ENCODE assay signal across 8 cellular contexts in the genomic region with DNA sequence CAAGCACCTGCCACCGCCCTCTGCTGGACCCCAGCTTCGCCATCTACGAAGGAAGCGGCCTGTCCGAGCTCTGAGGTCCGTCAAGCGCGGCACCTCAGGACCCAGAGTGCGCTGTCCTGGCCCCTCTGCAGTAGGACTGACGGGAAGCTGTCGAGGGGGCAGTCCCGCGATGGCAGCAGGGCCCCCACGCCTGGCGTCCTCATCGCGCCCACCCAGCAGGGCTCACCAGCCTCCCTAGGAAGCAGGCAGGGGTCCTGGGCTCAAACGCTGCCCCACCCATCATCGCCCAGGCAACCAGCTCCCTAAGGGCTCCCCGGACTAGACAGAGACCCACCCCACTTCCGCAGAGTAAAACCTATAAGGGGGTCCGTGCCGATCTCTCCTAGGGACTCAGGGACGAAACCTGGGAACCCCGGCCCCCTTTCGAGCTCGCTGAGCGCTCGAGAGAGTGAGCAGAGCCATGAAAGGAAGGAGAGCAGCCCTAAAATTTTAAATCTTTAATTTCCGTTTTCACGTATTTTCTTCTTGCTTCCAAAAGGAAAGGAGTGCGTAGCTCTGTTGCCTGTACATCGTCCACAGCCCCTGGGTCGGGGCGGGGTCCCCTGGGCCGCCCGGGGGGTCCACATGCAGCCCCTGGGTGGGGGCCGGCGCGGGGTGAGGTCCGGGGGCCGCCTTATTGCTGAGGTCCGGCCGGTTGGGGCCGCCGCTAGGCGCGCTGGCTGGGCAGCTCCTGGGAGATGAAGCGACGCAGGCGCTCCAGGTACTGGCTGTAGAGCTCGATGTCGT. TPM values are rescaled to one million over a fixed set of nuclear protein-coding genes. Genes with fewer than 3 reads are reported as not detected.
DNase-seq lines count a peak whose midpoint lies in the region; ATAC-seq and TF ChIP-seq lines count a peak whose summit lies in the region.
"Not testable (repeated sequence)": the region's sequence is repeated elsewhere in the genome, so short reads cannot be mapped to it uniquely, and the experiment has no call there.

No MANE protein-coding gene starts in this region.

- H4K20me1 ChIP-seq in HCT116 (ENCODE audit: insufficient read depth): peaks cover 11% of the 10 kb centered on the region; the same call in 1 of the 2 replicates
- peaks cover 12% of the 10 kb centered on the region; the same call in 1 of the 2 replicates for H4K20me1 ChIP-seq in MM.1S (ENCODE audit: insufficient read depth, low read length)

- peak overlapping the region; percentile 96 for H3K4me3 Mint-ChIP-seq in Calu3 (ENCODE audit: low read depth, unreplicated experiment)
- H3K4me3 Mint-ChIP-seq in activated T-cell treated with anti-CD3 and anti-CD28 coated beads, Interleukin-2, amount 50 U/mL, for 24 hours: peak overlapping the region; percentile 98
- H3K4me3 Mint-ChIP-seq in dendritic cell treated with granulocyte-macrophage colony-stimulating factor and Interleukin-4, amounts not matched to agents 40 ng/mL and 50 ng/mL, for 4 days: peak overlapping the region; percentile 99
- H3K4me3 Mint-ChIP-seq in nephron progenitor cell: peak overlapping the region; percentile 96

- H3K9me2 ChIP-seq in HCT116 (ENCODE audit: insufficient read depth); MM.1S (replicated peaks; ENCODE audit: insufficient read depth, low read length): not testable (repeated sequence)

- H3K4me3 ChIP-seq in HCT116 (replicated peaks in 1 of 2; ENCODE audit: low read depth in 1 of 2, low read length in 2 of 2) (peak overlapping the region; percentile 76 to 95), MM.1S (ENCODE audit: low read length) (peak overlapping the region; percentile 87), iPS DF 6.9 (ENCODE audit: low read length) (peak overlapping the region; percentile 86; the same call in 1 of the 2 replicates)

- TF ChIP-seq CTCF in Calu3 (IDR thresholded peaks at IDR 0.05; ENCODE audit: unreplicated experiment); MM.1S (IDR thresholded peaks at IDR 0.05; ENCODE audit: low read length); nephron progenitor cell (IDR thresholded peaks at IDR 0.05): not testable (repeated sequence)
- peak in 1 of 3 experiments; percentile 30; a peak in 2 of 6 replicates for TF ChIP-seq CTCF in HCT116 (IDR thresholded peaks at IDR 0.05 in 2 of 3, conservative IDR thresholded peaks at IDR 0.05 in 1 of 3; ENCODE audit: borderline replicate concordance in 1 of 3, insufficient read depth in 1 of 3, low read depth in 2 of 3, low read length in 2 of 3)

- not testable (repeated sequence) for H2AFZ ChIP-seq in HCT116 (ENCODE audit: low read depth, low read length, poor library complexity, severe bottlenecking)
- H2AFZ ChIP-seq in MM.1S (ENCODE audit: low read length): peak overlapping the region; percentile 91

- not testable (repeated sequence) for DNase-seq in Calu3; HCT116 (ENCODE audit: low read depth, low spot score); MM.1S; iPS DF 6.9 (ENCODE audit: low read depth, low spot score); nephron progenitor cell; substantia nigra (lab: John Stamatoyannopoulos, UW)
- peak; percentile 54 for DNase-seq in activated T-cell treated with anti-CD3 and anti-CD28 coated beads, Interleukin-2, amount 50 U/mL, for 24 hours

- H3K4me2 ChIP-seq in HCT116 (ENCODE audit: low read length) (peak overlapping the region; percentile 98), MM.1S (ENCODE audit: low read depth, low read length) (peak overlapping the region; percentile 99)

- H3K4me1 Mint-ChIP-seq in Calu3 (ENCODE audit: low read depth, unreplicated experiment): not testable (repeated sequence)
- peaks cover 40% of the 10 kb centered on the region for H3K4me1 Mint-ChIP-seq in activated T-cell treated with anti-CD3 and anti-CD28 coated beads, Interleukin-2, amount 50 U/mL, for 24 hours (ENCODE audit: low read depth)
- H3K4me1 Mint-ChIP-seq in dendritic cell treated with granulocyte-macrophage colony-stimulating factor and Interleukin-4, amounts not matched to agents 40 ng/mL and 50 ng/mL, for 4 days (ENCODE audit: low read depth): peaks cover 41% of the 10 kb centered on the region
- peaks cover 18% of the 10 kb centered on the region for H3K4me1 Mint-ChIP-seq in nephron progenitor cell

- RAD21 ChIA-PET in HCT116 (lab: Charles Lee; ENCODE audit: low non-redundant PET in 1 of 2, low total read pairs in 2 of 2, uncharacterized antibody in 2 of 2, unreplicated experiment in 2 of 2): not testable (repeated sequence)

- POLR2A ChIA-PET in HCT116 (lab: Charles Lee): interaction anchor here (0.8 to 1.1 kb wide), 4 partner anchors 10 to 29 kb away, joined by 3 to 10 read pairs (median 5); a partner anchor contains a TSS

- peaks cover 50% of the 10 kb centered on the region for H3K79me2 ChIP-seq in HCT116 (ENCODE audit: insufficient read depth, low read length)
- H3K79me2 ChIP-seq in MM.1S (ENCODE audit: low read length): peaks cover 62% of the 10 kb centered on the region

- H3K27ac Mint-ChIP-seq in Calu3 (ENCODE audit: unreplicated experiment) (peak overlapping the region; percentile 91), nephron progenitor cell (peak overlapping the region; percentile 42)
- peak overlapping the region; percentile 97 for H3K27ac Mint-ChIP-seq in activated T-cell treated with anti-CD3 and anti-CD28 coated beads, Interleukin-2, amount 50 U/mL, for 24 hours
- peak overlapping the region; percentile 93 for H3K27ac Mint-ChIP-seq in dendritic cell treated with granulocyte-macrophage colony-stimulating factor and Interleukin-4, amounts not matched to agents 40 ng/mL and 50 ng/mL, for 4 days

- H3K36me3 ChIP-seq in HCT116 (ENCODE audit: control insufficient read depth in 1 of 2, insufficient read depth in 2 of 2, low read length in 2 of 2); MM.1S (replicated peaks; ENCODE audit: insufficient read depth, low read length); iPS DF 6.9 (ENCODE audit: control insufficient read depth, insufficient read depth, low read length): not testable (repeated sequence)

- peaks cover 17% of the 10 kb centered on the region for H3K36me3 Mint-ChIP-seq in Calu3 (ENCODE audit: insufficient read depth, unreplicated experiment)
- H3K36me3 Mint-ChIP-seq in activated T-cell treated with anti-CD3 and anti-CD28 coated beads, Interleukin-2, amount 50 U/mL, for 24 hours (ENCODE audit: low read depth): peaks cover 60% of the 10 kb centered on the region
- peaks cover 72% of the 10 kb centered on the region for H3K36me3 Mint-ChIP-seq in dendritic cell treated with granulocyte-macrophage colony-stimulating factor and Interleukin-4, amounts not matched to agents 40 ng/mL and 50 ng/mL, for 4 days (ENCODE audit: low read depth)
- H3K36me3 Mint-ChIP-seq in nephron progenitor cell (ENCODE audit: low read depth): not testable (repeated sequence)

- H3K27me3 ChIP-seq in HCT116 (ENCODE audit: insufficient read depth, low read length); MM.1S (replicated peaks; ENCODE audit: insufficient read depth, low read length); iPS DF 6.9 (ENCODE audit: control insufficient read depth, insufficient read depth, low read length): not testable (repeated sequence)

- not testable (repeated sequence) for H3K27me3 Mint-ChIP-seq in Calu3 (ENCODE audit: unreplicated experiment); activated T-cell treated with anti-CD3 and anti-CD28 coated beads, Interleukin-2, amount 50 U/mL, for 24 hours; dendritic cell treated with granulocyte-macrophage colony-stimulating factor and Interleukin-4, amounts not matched to agents 40 ng/mL and 50 ng/mL, for 4 days; nephron progenitor cell (ENCODE audit: low read depth, poor library complexity)

- TF ChIP-seq POLR2A in HCT116 (IDR thresholded peaks at IDR 0.05; ENCODE audit: borderline replicate concordance, extremely low read depth, insufficient read depth, insufficient read length): not testable (repeated sequence)

- CTCF ChIA-PET in Calu3 (lab: Charles Lee): interaction anchor here (0.6 to 1.0 kb wide), 3 partner anchors 8 to 508 kb away, joined by 3 read pairs; a partner anchor contains a TSS
- CTCF ChIA-PET in HCT116 (lab: Charles Lee): interaction anchor here (0.7 to 3.3 kb wide), 4 partner anchors 10 to 53 kb away, joined by 3 to 12 read pairs (median 3); no protein-coding TSS in a partner anchor

- not testable (repeated sequence) for BruUV-seq in Calu3 (replicated peaks; lab: Mats Ljungman, UMichigan); HCT116 (replicated peaks; lab: Mats Ljungman, UMichigan)

- intact Hi-C loops in Calu3 (cut with micrococcal nuclease; ENCODE audit: unreplicated experiment); HCT116 (cut with micrococcal nuclease): not testable (repeated sequence)
- intact Hi-C loops in dendritic cell treated with granulocyte-macrophage colony-stimulating factor and Interleukin-4, amounts not matched to agents 40 ng/mL and 50 ng/mL, for 4 days (cut with micrococcal nuclease): loop anchor here (1.0 kb wide), 1 partner anchor 12 kb away; no protein-coding TSS in a partner anchor

- H3K4me1 ChIP-seq in HCT116 (ENCODE audit: control insufficient read depth in 1 of 2, insufficient read depth in 2 of 2, low read length in 2 of 2) (peaks cover 12 to 20% of the 10 kb centered on the region in 2 experiments), MM.1S (ENCODE audit: low read length) (peaks cover 11% of the 10 kb centered on the region)
- not testable (repeated sequence) for H3K4me1 ChIP-seq in iPS DF 6.9 (ENCODE audit: control insufficient read depth, insufficient read depth, low read length)

- H3K9me3 ChIP-seq in HCT116 (ENCODE audit: control insufficient read depth in 1 of 2, insufficient read depth in 1 of 2, low read depth in 1 of 2, low read length in 2 of 2); MM.1S (replicated peaks; ENCODE audit: insufficient read depth, low read length); iPS DF 6.9 (ENCODE audit: control insufficient read depth, insufficient read depth, low read length): not testable (repeated sequence)

- H3K27ac ChIP-seq in HCT116 (ENCODE audit: low read depth, low read length) (peak overlapping the region; percentile 95), MM.1S (ENCODE audit: low read length) (peak overlapping the region; percentile 71; the same call in 1 of the 2 replicates), substantia nigra (ENCODE audit: low read depth, low read length, poor library complexity, severe bottlenecking) (peak overlapping the region; percentile 82)
- H3K27ac ChIP-seq in iPS DF 6.9 (ENCODE audit: low read length): not testable (repeated sequence)

- H3F3A ChIP-seq in MM.1S (ENCODE audit: insufficient read depth, low read length): 0 out of 2 replicates have a peak, but pooled peaks cover 12% of the 10 kb centered on the region

- H3K9me3 Mint-ChIP-seq in Calu3 (ENCODE audit: low read depth, unreplicated experiment); activated T-cell treated with anti-CD3 and anti-CD28 coated beads, Interleukin-2, amount 50 U/mL, for 24 hours; dendritic cell treated with granulocyte-macrophage colony-stimulating factor and Interleukin-4, amounts not matched to agents 40 ng/mL and 50 ng/mL, for 4 days; nephron progenitor cell: not testable (repeated sequence)

- ATAC-seq in HCT116: peak; percentile 53

- TF ChIP-seq RAD21 in HCT116 (IDR thresholded peaks at IDR 0.05; ENCODE audit: low read depth): not testable (repeated sequence)

- peak overlapping the region; percentile 95 for H3K9ac ChIP-seq in HCT116 (ENCODE audit: low read length)
- peak overlapping the region; percentile 92 for H3K9ac ChIP-seq in MM.1S (ENCODE audit: low read length)

- no CpG with 5 or more reads among the region's 53 CpGs for WGBS in iPS DF 6.9 (ENCODE audit: insufficient coverage, insufficient read length)

RNA-seq across cellular contexts. Expression of a gene that starts 8.6 kb away (rescaled TPM):
- total RNA-seq in Calu3 (2022) (35.2 and 36.9 TPM in 2 replicates), HCT116 (2021; ENCODE audit: unreplicated experiment) (68.2 TPM)
- 39.6 and 42.3 TPM in 2 replicates for polyA plus RNA-seq in HCT116 (2012)

RNA-seq across cellular contexts. Expression of a gene that starts 13.3 kb away (rescaled TPM):
- total RNA-seq in Calu3 (2022): 32.3 and 39.0 TPM in 2 replicates
- total RNA-seq in HCT116 (2021; ENCODE audit: unreplicated experiment): 64.3 TPM
- polyA plus RNA-seq in HCT116 (2012): 29.9 and 33.0 TPM in 2 replicates

RNA-seq across cellular contexts. Expression of a gene that starts 28.4 kb away (rescaled TPM):
- total RNA-seq in Calu3 (2022) (34.1 and 39.5 TPM in 2 replicates), HCT116 (2021; ENCODE audit: unreplicated experiment) (52.2 TPM)
- polyA plus RNA-seq in HCT116 (2012): 37.4 and 54.0 TPM in 2 replicates

RNA-seq across cellular contexts. Expression of a gene that starts 28.5 kb away (rescaled TPM):
- total RNA-seq in Calu3 (2022) (6.7 TPM in 2 replicates), HCT116 (2021; ENCODE audit: unreplicated experiment) (15.9 TPM)
- polyA plus RNA-seq in HCT116 (2012): 6.2 and 7.5 TPM in 2 replicates

RNA-seq across cellular contexts. Expression of a gene that starts 28.5 kb away (rescaled TPM):
- 64.2 and 80.5 TPM in 2 replicates for total RNA-seq in Calu3 (2022)
- total RNA-seq in HCT116 (2021; ENCODE audit: unreplicated experiment): 63.3 TPM
- 47.3 and 49.9 TPM in 2 replicates for polyA plus RNA-seq in HCT116 (2012)

Comparison
In these comparisons a context has a peak if more than half of its experiments do, and no peak if none do; other contexts are left out.
1. H3K27ac Mint-ChIP-seq: peak in every context shown above with its lines; median percentile 97 in activated T-cell treated with anti-CD3 and anti-CD28 coated beads, Interleukin-2, amount 50 U/mL, for 24 hours; 93 in dendritic cell treated with granulocyte-macrophage colony-stimulating factor and Interleukin-4, amounts not matched to agents 40 ng/mL and 50 ng/mL, for 4 days; 91 in Calu3; 42 in nephron progenitor cell.